In the genomic region with DNA sequence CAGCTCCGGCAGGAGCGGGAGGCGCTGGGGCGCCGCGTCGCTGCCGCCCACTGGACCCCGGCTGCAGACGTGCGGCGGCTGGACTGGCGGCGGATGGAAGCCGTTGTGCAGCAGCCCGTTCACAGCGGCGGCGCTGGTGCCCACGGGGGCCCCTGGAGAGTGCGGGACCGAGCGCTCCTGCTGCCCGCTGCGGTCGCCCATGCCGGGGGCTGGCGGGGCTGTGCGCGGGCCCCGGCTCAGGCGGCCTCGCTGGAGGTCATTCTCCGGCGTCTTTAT, we compare ENCODE assay signal across 8 cellular contexts. TPM values are rescaled to one million over a fixed set of nuclear protein-coding genes. Genes with fewer than 3 reads are reported as not detected.
DNase-seq lines count a peak whose midpoint lies in the region; ATAC-seq and TF ChIP-seq lines count a peak whose summit lies in the region.

No MANE protein-coding gene starts in this region.

- peak; percentile 83 for DNase-seq in DMS53 (lab: John Stamatoyannopoulos, UW)
- no peak for DNase-seq in HL-60 (ENCODE audit: low read depth in 1 of 2, low spot score in 1 of 2)
- DNase-seq in central memory CD8-positive, alpha-beta T cell (ENCODE audit: low spot score in 2 of 2), result peak in 1 of 2 donors; percentile 15
- DNase-seq in mesothelial cell of epicardium (ENCODE audit: low spot score in 2 of 2, unreplicated experiment in 2 of 2), result peak; percentile 40 to 69
- no peak for DNase-seq in vagina (ENCODE audit: extremely low spot score in 2 of 2)
- no peak for DNase-seq in amniotic stem cell (lab: John Stamatoyannopoulos, UW)
- no peak for DNase-seq in GDM1 (lab: John Stamatoyannopoulos, UW)

- no peak overlapping the region for H3K4me3 Mint-ChIP-seq in central memory CD8-positive, alpha-beta T cell
- no peak overlapping the region for H3K4me3 Mint-ChIP-seq in mesothelial cell of epicardium

- H3K36me3 ChIP-seq in vagina, result no peaks in the 10 kb centered on the region

- H3K4me3 ChIP-seq in HL-60 (replicated peaks; ENCODE audit: insufficient read depth, low read length) (peak overlapping the region; percentile 72), vagina (peak overlapping the region; percentile 66)

- ATAC-seq in GM21381 (IDR thresholded peaks at IDR 0.05; ENCODE audit: unreplicated experiment), result peak; percentile 34
- ATAC-seq in central memory CD8-positive, alpha-beta T cell (replicated peaks; ENCODE audit: extremely low read depth, poor library complexity, severe bottlenecking), result peak; percentile 16

- TF ChIP-seq CTCF in HL-60 (IDR thresholded peaks at IDR 0.05; ENCODE audit: insufficient read depth, low read length), result no peak
- no peak for TF ChIP-seq CTCF in mesothelial cell of epicardium (IDR thresholded peaks at IDR 0.05; ENCODE audit: unreplicated experiment)
- no peak for TF ChIP-seq CTCF in vagina (IDR thresholded peaks at IDR 0.05)

- H3K9me3 Mint-ChIP-seq in central memory CD8-positive, alpha-beta T cell, result no peaks in the 10 kb centered on the region
- H3K9me3 Mint-ChIP-seq in mesothelial cell of epicardium, result peaks cover 6% of the 10 kb centered on the region

- no peak overlapping the region for H3K27ac Mint-ChIP-seq in central memory CD8-positive, alpha-beta T cell (ENCODE audit: low read depth)
- H3K27ac Mint-ChIP-seq in mesothelial cell of epicardium, result peak overlapping the region; percentile 73

- intact Hi-C loops in vagina (cut with DNase I), result no loop called here

- peak overlapping the region; percentile 81 for H3K27ac ChIP-seq in HL-60 (replicated peaks)
- H3K27ac ChIP-seq in vagina, result peak overlapping the region; percentile 74

- no peaks in the 10 kb centered on the region for H3K36me3 Mint-ChIP-seq in central memory CD8-positive, alpha-beta T cell (ENCODE audit: insufficient read depth)
- no peaks in the 10 kb centered on the region for H3K36me3 Mint-ChIP-seq in mesothelial cell of epicardium

- H3K4me1 Mint-ChIP-seq in central memory CD8-positive, alpha-beta T cell, result peaks cover 14% of the 10 kb centered on the region
- peaks cover 31% of the 10 kb centered on the region for H3K4me1 Mint-ChIP-seq in mesothelial cell of epicardium

- no peaks in the 10 kb centered on the region for H3K27me3 ChIP-seq in HL-60 (ENCODE audit: insufficient read depth, poor library complexity, severe bottlenecking)
- no peaks in the 10 kb centered on the region for H3K27me3 ChIP-seq in vagina

- H3K9me3 ChIP-seq in vagina, result peaks cover 2% of the 10 kb centered on the region

- TF ChIP-seq POLR2A in vagina (IDR thresholded peaks at IDR 0.05), result no peak

- H3K27me3 Mint-ChIP-seq in central memory CD8-positive, alpha-beta T cell, result peaks cover 30% of the 10 kb centered on the region
- H3K27me3 Mint-ChIP-seq in mesothelial cell of epicardium (ENCODE audit: low read depth), result no peaks in the 10 kb centered on the region

- peaks cover 19% of the 10 kb centered on the region for H3K4me1 ChIP-seq in vagina

RNA-seq across cellular contexts. Expression of gene PANK1, which starts 0.4 kb away (rescaled TPM):
- 24.0 to 27.2 TPM (median 24.4 TPM) in 3 replicates for total RNA-seq in mesothelial cell of epicardium
- total RNA-seq in vagina, result 10.3 TPM

RNA-seq across cellular contexts. Expression of gene KIF20B, which starts 56.8 kb away (rescaled TPM):
- total RNA-seq in mesothelial cell of epicardium (19.5 to 20.4 TPM (median 20.3 TPM) in 3 replicates), vagina (2.5 TPM)

Comparison
In these comparisons a context has a peak if more than half of its experiments do, and no peak if none do; other contexts are left out.
1. DNase-seq: peak in DMS53 (single experiment) and mesothelial cell of epicardium (2 of 2); none in HL-60 (0 of 2), vagina (0 of 2), amniotic stem cell (single experiment) and GDM1 (single experiment).